ENCODE assay signal across 1 cellular context in genomic region chr2:6294791-6295190, GRCh38.
TF ChIP-seq lines count a peak whose summit lies in the region.

No MANE protein-coding gene starts in this region.

TF ChIP-seq in GM12878, 131 proteins besides CTCF, POLR2A, EP300 and RAD21 (continued from another document):
- TF ChIP-seq ZBTB11 (CRISPR knock-in tag; IDR thresholded peaks at IDR 0.05) (no peak), MYC (IDR thresholded peaks at IDR 0.05; ENCODE audit: insufficient read depth, insufficient read length, insufficient replicate concordance, low read length, severe bottlenecking) (no peak), FOS (IDR thresholded peaks at IDR 0.05; ENCODE audit: borderline replicate concordance, extremely low read depth, insufficient read length) (no peak), BCL11A (IDR thresholded peaks at IDR 0.05; ENCODE audit: low read depth, low read length) (no peak), EGR1 (IDR thresholded peaks at IDR 0.05; ENCODE audit: borderline replicate concordance in 1 of 2, low read depth in 2 of 2, low read length in 2 of 2) (no peak), NR2C1 (IDR thresholded peaks at IDR 0.05) (no peak), NFXL1 (IDR thresholded peaks at IDR 0.05; ENCODE audit: borderline replicate concordance) (no peak), TBL1XR1 (IDR thresholded peaks at IDR 0.05; ENCODE audit: low read depth, low read length) (no peak), RBBP5 (conservative IDR thresholded peaks at IDR 0.05) (no peak), MEF2A (IDR thresholded peaks at IDR 0.05; ENCODE audit: insufficient read depth, low read depth, low read length) (no peak), SMAD5 (IDR thresholded peaks at IDR 0.05; ENCODE audit: low read depth) (no peak), KLF5 (IDR thresholded peaks at IDR 0.05; ENCODE audit: partially characterized antibody) (no peak), PAX5 (IDR thresholded peaks at IDR 0.05; ENCODE audit: borderline replicate concordance, low read depth, low read length) (no peak), ZNF384 (IDR thresholded peaks at IDR 0.05; ENCODE audit: borderline replicate concordance, low read depth, low read length) (no peak), IRF3 (IDR thresholded peaks at IDR 0.05) (no peak), NFIC (IDR thresholded peaks at IDR 0.05; ENCODE audit: low read depth, low read length) (no peak), MXI1 (IDR thresholded peaks at IDR 0.05; ENCODE audit: low read depth, low read length) (no peak), TARDBP (IDR thresholded peaks at IDR 0.05; ENCODE audit: borderline replicate concordance) (no peak)
- TF ChIP-seq, protein P1, sequence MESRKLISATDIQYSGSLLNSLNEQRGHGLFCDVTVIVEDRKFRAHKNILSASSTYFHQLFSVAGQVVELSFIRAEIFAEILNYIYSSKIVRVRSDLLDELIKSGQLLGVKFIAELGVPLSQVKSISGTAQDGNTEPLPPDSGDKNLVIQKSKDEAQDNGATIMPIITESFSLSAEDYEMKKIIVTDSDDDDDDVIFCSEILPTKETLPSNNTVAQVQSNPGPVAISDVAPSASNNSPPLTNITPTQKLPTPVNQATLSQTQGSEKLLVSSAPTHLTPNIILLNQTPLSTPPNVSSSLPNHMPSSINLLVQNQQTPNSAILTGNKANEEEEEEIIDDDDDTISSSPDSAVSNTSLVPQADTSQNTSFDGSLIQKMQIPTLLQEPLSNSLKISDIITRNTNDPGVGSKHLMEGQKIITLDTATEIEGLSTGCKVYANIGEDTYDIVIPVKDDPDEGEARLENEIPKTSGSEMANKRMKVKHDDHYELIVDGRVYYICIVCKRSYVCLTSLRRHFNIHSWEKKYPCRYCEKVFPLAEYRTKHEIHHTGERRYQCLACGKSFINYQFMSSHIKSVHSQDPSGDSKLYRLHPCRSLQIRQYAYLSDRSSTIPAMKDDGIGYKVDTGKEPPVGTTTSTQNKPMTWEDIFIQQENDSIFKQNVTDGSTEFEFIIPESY (IDR thresholded peaks at IDR 0.05): no peak
